In the genomic region with DNA sequence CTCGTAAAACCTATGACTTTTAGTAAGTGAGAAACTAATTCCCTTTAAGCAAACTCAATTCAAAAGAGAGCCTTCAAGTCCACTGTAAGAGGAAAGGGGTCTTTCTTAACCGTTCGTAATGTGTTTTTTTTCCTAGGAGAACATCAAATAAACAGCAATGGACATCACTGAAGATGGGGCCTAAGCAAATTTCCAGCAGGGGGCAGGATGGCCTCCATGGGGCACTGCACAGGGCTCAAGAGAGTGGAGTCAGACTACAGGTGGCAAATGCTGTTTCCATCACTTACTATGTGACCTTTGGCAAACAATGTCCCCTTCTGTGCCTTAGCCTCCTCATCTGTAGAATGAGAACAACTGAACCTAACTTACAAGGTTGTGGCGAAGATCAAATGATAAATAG, we compare ENCODE assay signal across 8 cellular contexts.
DNase-seq lines count a peak whose midpoint lies in the region; ATAC-seq and TF ChIP-seq lines count a peak whose summit lies in the region.

No MANE protein-coding gene starts in this region.

- H3K4me3 Mint-ChIP-seq in activated CD4-positive, alpha-beta T cell treated with anti-CD3 and anti-CD28 coated beads for 36 hours, result no peak overlapping the region
- no peak overlapping the region for H3K4me3 Mint-ChIP-seq in T-helper 17 cell

- peak; percentile 60 for DNase-seq in activated CD4-positive, alpha-beta T cell treated with anti-CD3 and anti-CD28 coated beads for 36 hours
- no peak for DNase-seq in activated CD4-positive, alpha-beta T cell treated with anti-CD3 and anti-CD28 coated beads for 1 hour
- DNase-seq in T-helper 17 cell (peak in 1 of 3 donors; percentile 9), erythroblast (lab: John Stamatoyannopoulos, UW) (peak; percentile 71 to 83), GF-D8 (lab: John Stamatoyannopoulos, UW) (no peak), NCI-H2227 (lab: John Stamatoyannopoulos, UW; ENCODE audit: unreplicated experiment) (no peak)
- DNase-seq in stimulated activated CD8-positive, alpha-beta memory T cell treated with anti-CD3 and anti-CD28 coated beads, Interleukin-12 subunit alpha, Interleukin-12 subunit beta, amount 100 ng/mL, for 24 hours (ENCODE audit: extremely low read depth), result peak; percentile 8

- no peaks in the 10 kb centered on the region for H3K9me3 Mint-ChIP-seq in activated CD4-positive, alpha-beta T cell treated with anti-CD3 and anti-CD28 coated beads for 36 hours (ENCODE audit: low read depth)

- TF ChIP-seq POLR2A in erythroblast (IDR thresholded peaks at IDR 0.05; ENCODE audit: low read length), result no peak

- H3K36me3 Mint-ChIP-seq in activated CD4-positive, alpha-beta T cell treated with anti-CD3 and anti-CD28 coated beads for 36 hours (ENCODE audit: low read depth), result no peaks in the 10 kb centered on the region
- peaks cover 2% of the 10 kb centered on the region for H3K36me3 Mint-ChIP-seq in T-helper 17 cell (ENCODE audit: low read depth)

- peak; percentile 64 for ATAC-seq in activated CD4-positive, alpha-beta T cell treated with anti-CD3 and anti-CD28 coated beads for 36 hours
- ATAC-seq in T-helper 17 cell, result peak; percentile 46
- ATAC-seq in GM21529 (IDR thresholded peaks at IDR 0.05; ENCODE audit: unreplicated experiment), result no peak

- no peaks in the 10 kb centered on the region for H3K27me3 Mint-ChIP-seq in activated CD4-positive, alpha-beta T cell treated with anti-CD3 and anti-CD28 coated beads for 36 hours
- H3K27me3 Mint-ChIP-seq in T-helper 17 cell, result no peaks in the 10 kb centered on the region

- no peaks in the 10 kb centered on the region for H3K9me3 ChIP-seq in T-helper 17 cell (ENCODE audit: control insufficient read depth, low read length, poor library complexity, severe bottlenecking)

- POLR2A ChIA-PET in activated CD4-positive, alpha-beta T cell treated with anti-CD3 and anti-CD28 coated beads for 36 hours (lab: Charles Lee), result no interaction called here

- intact Hi-C loops in activated CD4-positive, alpha-beta T cell treated with anti-CD3 and anti-CD28 coated beads for 36 hours (cut with DNase I, micrococcal nuclease), result loop anchor here in 1 of 2 experiments (1.0 kb wide), 1 partner anchor 109 kb away; no protein-coding TSS in a partner anchor

- no peaks in the 10 kb centered on the region for H3K4me1 Mint-ChIP-seq in activated CD4-positive, alpha-beta T cell treated with anti-CD3 and anti-CD28 coated beads for 36 hours
- H3K4me1 Mint-ChIP-seq in T-helper 17 cell, result peaks cover 5% of the 10 kb centered on the region

- H3K27ac Mint-ChIP-seq in activated CD4-positive, alpha-beta T cell treated with anti-CD3 and anti-CD28 coated beads for 36 hours, result no peak overlapping the region
- H3K27ac Mint-ChIP-seq in T-helper 17 cell, result no peak overlapping the region

- CTCF ChIA-PET in activated CD4-positive, alpha-beta T cell treated with anti-CD3 and anti-CD28 coated beads for 36 hours (lab: Charles Lee), result interaction anchor here (0.6 to 1.9 kb wide), 5 partner anchors 24 to 139 kb away, joined by 3 to 6 read pairs (median 3); no protein-coding TSS in a partner anchor

Comparison
In these comparisons a context has a peak if more than half of its experiments do, and no peak if none do; other contexts are left out.
1. DNase-seq: peak in activated CD4-positive, alpha-beta T cell treated with anti-CD3 and anti-CD28 coated beads for 36 hours (single experiment), erythroblast (2 of 2) and stimulated activated CD8-positive, alpha-beta memory T cell treated with anti-CD3 and anti-CD28 coated beads, Interleukin-12 subunit alpha, Interleukin-12 subunit beta, amount 100 ng/mL, for 24 hours (single experiment); none in activated CD4-positive, alpha-beta T cell treated with anti-CD3 and anti-CD28 coated beads for 1 hour (single experiment), GF-D8 (single experiment) and NCI-H2227 (single experiment).